Comparison of ENCODE assay signal across 8 cellular contexts in genomic region chr21:36156815-36157670, GRCh38. TPM values are rescaled to one million over a fixed set of nuclear protein-coding genes. Genes with fewer than 3 reads are reported as not detected.
DNase-seq lines count a peak whose midpoint lies in the region; ATAC-seq and TF ChIP-seq lines count a peak whose summit lies in the region.

DOP1B (plus strand) TSS chr21:36156824; CDS start chr21:36164734, 7,910 bp downstream.

- H3K9me3 ChIP-seq in Caco-2: no peaks in the 10 kb centered on the region
- no peaks in the 10 kb centered on the region for H3K9me3 ChIP-seq in mesenchymal stem cell (ENCODE audit: control insufficient read depth, low read length)
- H3K9me3 ChIP-seq in stomach smooth muscle (ENCODE audit: control insufficient read depth in 2 of 2, low read length in 2 of 2): no peaks in the 10 kb centered on the region

- H3K4me3 ChIP-seq in Caco-2 (ENCODE audit: low read depth, low read length) (peak within 1 kb of the TSS; percentile 89), dorsolateral prefrontal cortex (peak within 1 kb of the TSS; percentile 72 to 99 (median 90)), mesenchymal stem cell (ENCODE audit: insufficient read depth in 1 of 2, low read depth in 1 of 2, low read length in 2 of 2) (peak within 1 kb of the TSS; percentile 94 to 96), stomach smooth muscle (ENCODE audit: low read length in 2 of 2) (peak within 1 kb of the TSS; percentile 77 to 91)

- BruUV-seq in Caco-2 (replicated peaks; lab: Mats Ljungman, UMichigan): no TSS peak

- peak within 1 kb of the TSS; percentile 83 for H3K4me3 Mint-ChIP-seq in Caco-2 (ENCODE audit: unreplicated experiment)

- peak within 1 kb of the TSS; percentile 91 for H3K9ac ChIP-seq in mesenchymal stem cell (ENCODE audit: low read length)
- H3K9ac ChIP-seq in stomach smooth muscle (ENCODE audit: low read length in 2 of 2): peak within 1 kb of the TSS; percentile 70 to 89

- H3K4ac ChIP-seq in mesenchymal stem cell (ENCODE audit: low read depth in 1 of 2, low read length in 2 of 2): peak within 1 kb of the TSS; percentile 46 to 66

- TF ChIP-seq CTCF in Caco-2 (IDR thresholded peaks at IDR 0.05; ENCODE audit: insufficient read depth in 1 of 2, low read depth in 1 of 2, low read length in 1 of 2, severe bottlenecking in 1 of 2, unreplicated experiment in 1 of 2): no peak
- TF ChIP-seq CTCF in dorsolateral prefrontal cortex (IDR thresholded peaks at IDR 0.05 in 54 of 56, conservative IDR thresholded peaks at IDR 0.05 in 2 of 56; ENCODE audit: low read depth in 1 of 56, partially characterized antibody in 56 of 56): peak in 1 of 56 donors; percentile 7

- intact Hi-C loops in Caco-2 (cut with micrococcal nuclease; ENCODE audit: unreplicated experiment): loop anchor here (1.0 to 5.0 kb wide), 5 partner anchors 16 to 164 kb away; partner anchors contain the start of gene MORC3
- intact Hi-C loops in dorsolateral prefrontal cortex (cut with DNase I): loop anchor here (2.0 to 5.0 kb wide), 2 partner anchors 100 to 164 kb away; partner anchors contain the start of gene MORC3 (in 2 of the 2)

- H3K4me2 ChIP-seq in mesenchymal stem cell (ENCODE audit: low read length, poor library complexity, severe bottlenecking): peak within 1 kb of the TSS; percentile 99

- POLR2A ChIA-PET in Caco-2 (lab: Charles Lee): no interaction called here

- H2BK5ac ChIP-seq in mesenchymal stem cell (ENCODE audit: low read depth, low read length, poor library complexity, severe bottlenecking): no peak within 1 kb of the TSS

- H3K4me1 Mint-ChIP-seq in Caco-2 (ENCODE audit: low read depth, unreplicated experiment): peaks cover 20% of the 10 kb centered on the region

- H3K4me1 ChIP-seq in Caco-2: peaks cover 5% of the 10 kb centered on the region
- H3K4me1 ChIP-seq in mesenchymal stem cell (ENCODE audit: control insufficient read depth, insufficient read depth, low read depth, low read length): peaks cover 15% of the 10 kb centered on the region
- H3K4me1 ChIP-seq in stomach smooth muscle (ENCODE audit: control insufficient read depth, insufficient read depth, low read length): peaks cover 13% of the 10 kb centered on the region

- no peak within 1 kb of the TSS for H2AK5ac ChIP-seq in mesenchymal stem cell (ENCODE audit: low read length, severe bottlenecking)

- H3K18ac ChIP-seq in mesenchymal stem cell (ENCODE audit: low read depth in 1 of 2, low read length in 2 of 2): peak within 1 kb of the TSS; percentile 65 to 80

- H4K8ac ChIP-seq in mesenchymal stem cell (ENCODE audit: low read length): peak within 1 kb of the TSS; percentile 92

- peak within 1 kb of the TSS; percentile 84 for H4K91ac ChIP-seq in mesenchymal stem cell (ENCODE audit: low read length)

- peak within 1 kb of the TSS in 1 of 2 experiments; percentile 89 for H2BK12ac ChIP-seq in mesenchymal stem cell (ENCODE audit: low read length in 2 of 2)

- no peaks in the 10 kb centered on the region for H3K27me3 ChIP-seq in Caco-2 (replicated peaks; ENCODE audit: control insufficient read depth, insufficient read depth, low read length)
- no peaks in the 10 kb centered on the region for H3K27me3 ChIP-seq in dorsolateral prefrontal cortex
- no peaks in the 10 kb centered on the region for H3K27me3 ChIP-seq in mesenchymal stem cell (ENCODE audit: control insufficient read depth in 1 of 2, insufficient read depth in 1 of 2, low read length in 2 of 2)
- no peaks in the 10 kb centered on the region for H3K27me3 ChIP-seq in stomach smooth muscle (ENCODE audit: control insufficient read depth in 1 of 2, insufficient read depth in 2 of 2, low read length in 2 of 2)

- H2BK15ac ChIP-seq in mesenchymal stem cell (ENCODE audit: low read depth, poor library complexity, severe bottlenecking): peak within 1 kb of the TSS; percentile 79

- peaks cover 13% of the 10 kb centered on the region for H3K36me3 Mint-ChIP-seq in Caco-2 (ENCODE audit: insufficient read depth, unreplicated experiment)

- WGBS in mesenchymal stem cell: under 1% methylated on average over 70 of the region's 83 CpGs

- H2AFZ ChIP-seq in mesenchymal stem cell (ENCODE audit: low read depth, low read length): peak within 1 kb of the TSS; percentile 97

- H2BK120ac ChIP-seq in mesenchymal stem cell (ENCODE audit: low read depth, low read length): peak within 1 kb of the TSS; percentile 67

- peak within 1 kb of the TSS; percentile 84 for H3K27ac Mint-ChIP-seq in Caco-2 (ENCODE audit: unreplicated experiment)

- CTCF ChIA-PET in Caco-2 (lab: Charles Lee): no interaction called here

- no peaks in the 10 kb centered on the region for H3K9me3 Mint-ChIP-seq in Caco-2 (ENCODE audit: unreplicated experiment)

- ATAC-seq in GM19463 (IDR thresholded peaks at IDR 0.05; ENCODE audit: unreplicated experiment) (peak; percentile 5), HG03558 (IDR thresholded peaks at IDR 0.05; ENCODE audit: extremely low read depth, unreplicated experiment) (peak; percentile 20)

- H3K79me1 ChIP-seq in mesenchymal stem cell (replicated peaks; ENCODE audit: low read length, poor library complexity, severe bottlenecking): peaks cover 15% of the 10 kb centered on the region

- H3K27me3 Mint-ChIP-seq in Caco-2 (ENCODE audit: insufficient read depth, unreplicated experiment): no peaks in the 10 kb centered on the region

- DNase-seq in Caco-2 (peak in 1 of 2 experiments; percentile 42), T-helper 2 cell (peak in 3 of 5 experiments; percentile 10 to 42 (median 24)), dorsolateral prefrontal cortex (peak in 3 of 10 donors; percentile 20 to 48 (median 48)), mesenchymal stem cell (no peak), DMS153 (lab: John Stamatoyannopoulos, UW) (no peak)

- H3K14ac ChIP-seq in mesenchymal stem cell (ENCODE audit: low read length in 2 of 2): peak within 1 kb of the TSS in 1 of 2 experiments; percentile 93

- H3K23ac ChIP-seq in mesenchymal stem cell (ENCODE audit: low read length in 2 of 2): peak within 1 kb of the TSS in 1 of 2 experiments; percentile 77

- H3K27ac ChIP-seq in dorsolateral prefrontal cortex (peak within 1 kb of the TSS in 50 of 59 donors; percentile 34 to 91 (median 79)), mesenchymal stem cell (ENCODE audit: low read length, poor library complexity, severe bottlenecking) (no peak within 1 kb of the TSS), stomach smooth muscle (ENCODE audit: low read length) (peak within 1 kb of the TSS; percentile 11)

- no peaks in the 10 kb centered on the region for H3K36me3 ChIP-seq in Caco-2 (ENCODE audit: control insufficient read depth, insufficient read depth, low read length)
- peaks cover 0 to 7% of the 10 kb centered on the region in 2 experiments for H3K36me3 ChIP-seq in mesenchymal stem cell (ENCODE audit: control insufficient read depth in 1 of 2, insufficient read depth in 2 of 2, low read depth in 1 of 2, low read length in 2 of 2)
- H3K36me3 ChIP-seq in stomach smooth muscle (ENCODE audit: control insufficient read depth in 2 of 2, insufficient read depth in 2 of 2, low read length in 2 of 2): no peaks in the 10 kb centered on the region

RNA-seq across cellular contexts. Expression of gene DOP1B, which starts in this region (rescaled TPM):
- total RNA-seq in Caco-2 (2022) (15.9 and 16.7 TPM in 2 replicates), dorsolateral prefrontal cortex (10 to 100 TPM; 16.0 to 44.6 (median 30.0) TPM)
- polyA plus RNA-seq in mesenchymal stem cell (2013, experiment 1 of 2): 1.8 TPM
- 1.8 TPM for polyA plus RNA-seq in mesenchymal stem cell (2013, experiment 2 of 2)

Comparison
In these comparisons a context has a peak if more than half of its experiments do, and no peak if none do; other contexts are left out.
1. DNase-seq: peak in T-helper 2 cell (3 of 5); none in mesenchymal stem cell (single experiment) and DMS153 (single experiment).
2. Peak in every context shown above with its lines, with median percentiles within 50 percentile points of each other: H3K4me3 ChIP-seq.